ENCODE assay signal across 21 cellular contexts in the genomic region with DNA sequence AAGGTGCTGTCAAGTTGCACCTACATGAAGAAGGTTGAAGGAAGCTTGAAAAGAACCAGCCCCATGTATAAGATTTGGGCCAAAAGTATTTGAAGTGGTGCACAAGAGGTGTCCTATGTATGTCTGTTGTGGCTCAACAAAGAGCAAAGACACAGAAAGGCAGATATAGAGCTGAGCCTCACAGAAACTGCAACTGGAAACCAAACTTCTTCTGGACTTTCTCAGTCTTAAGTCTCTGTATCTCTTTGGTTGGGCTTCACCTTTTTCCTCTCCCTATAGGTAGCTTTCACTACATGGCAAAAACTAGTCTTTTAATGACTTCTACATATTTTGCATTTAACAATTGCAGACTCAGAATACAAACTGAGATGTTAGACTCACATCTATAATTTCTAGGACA.
"Had no signal": no experiment of that assay in that cellular context is flagged by ENCODE, and none has a peak within 500 bp of the region (broad histone marks: within the 10 kb centered on the region; RNA-seq: fewer than 3 reads in every experiment).

No MANE protein-coding gene starts in this region.

- ATAC-seq: activated CD4-positive, CD25-positive, alpha-beta regulatory T cell treated with anti-CD3 and anti-CD28 coated beads, Interleukin-2, amount 50 U/mL, for 24 hours; left ventricle myocardium superior; stimulated activated naive B cell treated with anti-CD40 and anti-IgM and Interleukin-4, amounts not matched to agents 10 μg/mL and 1 μg/mL and 100 μg/mL, for 72 hours had no signal

- H3K9me3 ChIP-seq: esophagus squamous epithelium, spleen, thoracic aorta, upper lobe of left lung had no signal

- H3K27ac Mint-ChIP-seq: activated naive CD4-positive, alpha-beta T cell treated with anti-CD3 and anti-CD28 coated beads, Interleukin-2, amount 50 U/mL, for 24 hours; nephron progenitor cell; stimulated activated naive B cell treated with anti-CD40 and anti-IgM and Interleukin-4, amounts not matched to agents 10 μg/mL and 1 μg/mL and 100 μg/mL, for 72 hours had no signal

- H3K27me3 ChIP-seq: cardiac muscle cell, esophagus squamous epithelium, spleen, upper lobe of left lung had no signal

- H3K4me3 ChIP-seq: cardiac muscle cell, esophagus squamous epithelium, spleen, thoracic aorta, upper lobe of left lung had no signal

- DNase-seq: activated CD4-positive, alpha-beta T cell treated with anti-CD3 and anti-CD28 coated beads, Interleukin-2, amount 50 U/mL, for 1 hour; activated CD8-positive, alpha-beta memory T cell treated with anti-CD3 and anti-CD28 coated beads, Interleukin-2, amount 50 U/mL, for 48 hours; activated gamma-delta T cell; amniotic stem cell; dermis blood vessel endothelial cell; effector memory CD4-positive, alpha-beta T cell; esophagus squamous epithelium; immature natural killer cell; kidney glomerular epithelial cell; left ventricle myocardium superior; nephron progenitor cell; occipital lobe; retina; spleen; stimulated activated naive B cell treated with anti-CD40 and anti-IgM and Interleukin-4, amounts not matched to agents 10 μg/mL and 1 μg/mL and 100 μg/mL, for 72 hours; upper lobe of left lung had no signal

- H3K4me3 Mint-ChIP-seq: activated naive CD4-positive, alpha-beta T cell treated with anti-CD3 and anti-CD28 coated beads, Interleukin-2, amount 50 U/mL, for 24 hours; nephron progenitor cell; stimulated activated naive B cell treated with anti-CD40 and anti-IgM and Interleukin-4, amounts not matched to agents 10 μg/mL and 1 μg/mL and 100 μg/mL, for 72 hours had no signal

- H3K9me3 Mint-ChIP-seq: activated naive CD4-positive, alpha-beta T cell treated with anti-CD3 and anti-CD28 coated beads, Interleukin-2, amount 50 U/mL, for 24 hours; immature natural killer cell; stimulated activated naive B cell treated with anti-CD40 and anti-IgM and Interleukin-4, amounts not matched to agents 10 μg/mL and 1 μg/mL and 100 μg/mL, for 72 hours had no signal

- FAIRE-seq: endothelial cell of umbilical vein had no signal

- H3K36me3 ChIP-seq: cardiac muscle cell, esophagus squamous epithelium, spleen, thoracic aorta, upper lobe of left lung had no signal

- H3K27me3 Mint-ChIP-seq: activated naive CD4-positive, alpha-beta T cell treated with anti-CD3 and anti-CD28 coated beads, Interleukin-2, amount 50 U/mL, for 24 hours; stimulated activated naive B cell treated with anti-CD40 and anti-IgM and Interleukin-4, amounts not matched to agents 10 μg/mL and 1 μg/mL and 100 μg/mL, for 72 hours had no signal

- H3K36me3 Mint-ChIP-seq: activated naive CD4-positive, alpha-beta T cell treated with anti-CD3 and anti-CD28 coated beads, Interleukin-2, amount 50 U/mL, for 24 hours; stimulated activated naive B cell treated with anti-CD40 and anti-IgM and Interleukin-4, amounts not matched to agents 10 μg/mL and 1 μg/mL and 100 μg/mL, for 72 hours had no signal

- H3K27ac ChIP-seq: cardiac muscle cell, esophagus squamous epithelium, spleen, thoracic aorta, upper lobe of left lung had no signal

- H3K4me1 ChIP-seq: esophagus squamous epithelium, spleen, upper lobe of left lung had no signal

- H3K4me1 Mint-ChIP-seq: nephron progenitor cell; stimulated activated naive B cell treated with anti-CD40 and anti-IgM and Interleukin-4, amounts not matched to agents 10 μg/mL and 1 μg/mL and 100 μg/mL, for 72 hours had no signal
